ENCODE assay signal across 8 cellular contexts in genomic region chr2:164551519-164551918, GRCh38.
"Had no signal": no experiment of that assay in that cellular context is flagged by ENCODE, and none has a peak within 500 bp of the region (broad histone marks: within the 10 kb centered on the region; RNA-seq: fewer than 3 reads in every experiment).

No MANE protein-coding gene starts in this region.

- FAIRE-seq: G401.6, GM12878, GM12891, GM12892, GM18507, GM19239 had no signal

- ATAC-seq: GM12878 had no signal

- DNase-seq: GDM1, GF-D8 had no signal

- H3K4me3 ChIP-seq: GM12878 had no signal
